1 cellular context compared by ENCODE assay signal in genomic region chr3:11832964-11833621, GRCh38.
TF ChIP-seq lines count a peak whose summit lies in the region.

No MANE protein-coding gene starts in this region.

TF ChIP-seq in endothelial cell of umbilical vein, 7 proteins besides CTCF, POLR2A, EP300 and RAD21 (continued from another document):
- TF ChIP-seq, protein P1, sequence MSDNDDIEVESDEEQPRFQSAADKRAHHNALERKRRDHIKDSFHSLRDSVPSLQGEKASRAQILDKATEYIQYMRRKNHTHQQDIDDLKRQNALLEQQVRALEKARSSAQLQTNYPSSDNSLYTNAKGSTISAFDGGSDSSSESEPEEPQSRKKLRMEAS (IDR thresholded peaks at IDR 0.05; ENCODE audit: insufficient read depth, insufficient read length) = no peak
